Comparison of ENCODE assay signal across 25 cellular contexts in genomic region chr7:83001362-83002040, GRCh38.
DNase-seq lines count a peak whose midpoint lies in the region; ATAC-seq, FAIRE-seq and TF ChIP-seq lines count a peak whose summit lies in the region.
"Had no signal": no experiment of that assay in that cellular context is flagged by ENCODE, and none has a peak within 500 bp of the region (broad histone marks: within the 10 kb centered on the region; RNA-seq: fewer than 3 reads in every experiment).

No MANE protein-coding gene starts in this region.

- no peak overlapping the region for H3K27ac ChIP-seq in keratinocyte (ENCODE audit: control insufficient read depth, insufficient read depth, low read length)
- H3K27ac ChIP-seq: thoracic aorta had no signal

- no peaks in the 10 kb centered on the region for H3K9me1 ChIP-seq in keratinocyte (ENCODE audit: control insufficient read depth, extremely low read depth, insufficient read depth, low read length)

- dilution Hi-C loops in keratinocyte (cut with MboI; ENCODE audit: extremely low pct_ligation_motif_present, low sequenced_read_pairs): no loop called here

- H3K79me2 ChIP-seq in keratinocyte (ENCODE audit: control insufficient read depth, insufficient read depth, low read length): no peaks in the 10 kb centered on the region

- no peaks in the 10 kb centered on the region for H3K9me3 ChIP-seq in keratinocyte (ENCODE audit: control insufficient read depth, low read depth, low read length)
- H3K9me3 ChIP-seq: BE2C, thoracic aorta had no signal

- FAIRE-seq in keratinocyte (lab: Jason Lieb, UNC): no peak

- H3K4me1 ChIP-seq in keratinocyte (ENCODE audit: control insufficient read depth, extremely low read depth, insufficient read depth, low read length): no peaks in the 10 kb centered on the region

- H4K20me1 ChIP-seq in keratinocyte (ENCODE audit: control insufficient read depth, extremely low read depth, insufficient read depth, low read length): no peaks in the 10 kb centered on the region

- no peak for ATAC-seq in HG03175 (IDR thresholded peaks at IDR 0.05; ENCODE audit: unreplicated experiment)
- ATAC-seq: activated CD4-positive, CD25-positive, alpha-beta regulatory T cell treated with anti-CD3 and anti-CD28 coated beads, Interleukin-2, amount 50 U/mL, for 24 hours; activated CD8-positive, alpha-beta T cell treated with anti-CD3 and anti-CD28 coated beads for 36 hours; GM23338 had no signal

- no peak overlapping the region for H3K4me2 ChIP-seq in keratinocyte (ENCODE audit: control insufficient read depth, extremely low read depth, insufficient read depth, low read depth, low read length)
- H3K4me2 ChIP-seq: GM23338 had no signal

- no peak overlapping the region for H3K4me3 ChIP-seq in keratinocyte (ENCODE audit: control insufficient read depth in 2 of 3, extremely low read depth in 1 of 3, insufficient read depth in 2 of 3, low read depth in 1 of 3, low read length in 3 of 3)
- H3K4me3 ChIP-seq: GM23338, lung, thoracic aorta had no signal

- no peaks in the 10 kb centered on the region for H3K36me3 ChIP-seq in keratinocyte (ENCODE audit: control insufficient read depth in 2 of 2, extremely low read depth in 1 of 2, insufficient read depth in 2 of 2, low read length in 2 of 2)
- H3K36me3 ChIP-seq: BE2C, thoracic aorta had no signal

- H2AFZ ChIP-seq in keratinocyte (ENCODE audit: control insufficient read depth, low read length): peak overlapping the region; percentile 1
- H2AFZ ChIP-seq: GM23338 had no signal

- H3K9ac ChIP-seq in keratinocyte (ENCODE audit: control insufficient read depth, extremely low read depth, insufficient read depth, low read length): no peak overlapping the region

- no peaks in the 10 kb centered on the region for H3K27me3 ChIP-seq in keratinocyte (ENCODE audit: control insufficient read depth, extremely low read depth, insufficient read depth, low read length)
- H3K27me3 ChIP-seq: BE2C had no signal

- DNase-seq in A172 (ENCODE audit: low spot score) (peak; percentile 57), HS-27A (ENCODE audit: low read depth) (peak; percentile 17), astrocyte of the hippocampus (ENCODE audit: low read depth, low spot score) (peak; percentile 36), keratinocyte (ENCODE audit: low read depth, low spot score) (no peak), iPS-NIHi11 (ENCODE audit: low spot score) (no peak), NCI-H1105 (lab: John Stamatoyannopoulos, UW) (no peak)
- DNase-seq in activated T-cell treated with anti-CD3 and anti-CD28 coated beads, Interleukin-2, amount 50 U/mL, for 48 hours: no peak
- DNase-seq: activated CD8-positive, alpha-beta T cell treated with anti-CD3 and anti-CD28 coated beads for 36 hours; activated gamma-delta T cell; activated T-cell treated with anti-CD3 and anti-CD28 coated beads for 4 hours; BE2C; caudate nucleus; dermis blood vessel endothelial cell; DND-41; hippocampal formation; NCI-H1105 treated with DMSO at 0.1 percent for 48 hours; NCI-H526; occipital lobe; small intestine; stimulated activated naive CD4-positive, alpha-beta T cell had no signal

- no peak for TF ChIP-seq CTCF in keratinocyte (optimal IDR thresholded peaks at IDR 0.05 in 1 of 3, IDR thresholded peaks at IDR 0.05 in 1 of 3, conservative IDR thresholded peaks at IDR 0.05 in 1 of 3; ENCODE audit: extremely low read depth in 1 of 3, insufficient read depth in 2 of 3, low read length in 3 of 3)

Comparison
In these comparisons a context has a peak if more than half of its experiments do, and no peak if none do; other contexts are left out.
1. DNase-seq: peak in A172 (single experiment), HS-27A (single experiment) and astrocyte of the hippocampus (single experiment); none in keratinocyte (single experiment), iPS-NIHi11 (single experiment), NCI-H1105 (single experiment) and activated T-cell treated with anti-CD3 and anti-CD28 coated beads, Interleukin-2, amount 50 U/mL, for 48 hours (0 of 2).